9 cellular contexts compared by ENCODE assay signal in the genomic region with DNA sequence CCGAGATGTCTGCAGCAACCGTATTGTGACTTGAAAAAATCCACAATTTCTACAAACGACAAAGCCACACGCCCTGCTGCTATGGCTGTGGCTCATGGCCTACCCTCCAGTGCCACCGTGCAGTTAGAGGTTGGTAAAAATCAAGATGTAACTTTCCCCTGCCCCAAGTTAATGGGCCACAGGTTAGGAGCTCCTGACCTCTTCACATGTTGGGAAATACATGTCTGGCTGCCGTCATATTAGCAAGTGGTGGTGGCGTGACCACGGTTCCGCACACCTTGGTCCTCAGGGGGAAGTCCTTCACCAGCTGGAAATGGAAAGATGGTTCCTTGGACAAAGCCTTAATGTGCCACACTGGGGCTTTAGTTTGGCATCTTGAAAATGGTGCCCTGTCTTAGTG.
"Had no signal": no experiment of that assay in that cellular context is flagged by ENCODE, and none has a peak within 500 bp of the region (broad histone marks: within the 10 kb centered on the region; RNA-seq: fewer than 3 reads in every experiment).

No MANE protein-coding gene starts in this region.

- H3K4me2 ChIP-seq: KMS-11 had no signal

- H3K36me3 Mint-ChIP-seq: IgD-negative memory B cell had no signal

- FAIRE-seq: H54 had no signal

- H3K4me1 Mint-ChIP-seq: IgD-negative memory B cell had no signal

- H3K27ac Mint-ChIP-seq: H9, IgD-negative memory B cell had no signal

- H3K27ac ChIP-seq: HL-60, KMS-11 had no signal

- H3K4me3 Mint-ChIP-seq: H9 had no signal

- H3K9ac ChIP-seq: KMS-11 had no signal

- DNase-seq: GOT3, H9, HCEC 1CT, Karpas-422, KBM-7 had no signal
